In the genomic region with DNA sequence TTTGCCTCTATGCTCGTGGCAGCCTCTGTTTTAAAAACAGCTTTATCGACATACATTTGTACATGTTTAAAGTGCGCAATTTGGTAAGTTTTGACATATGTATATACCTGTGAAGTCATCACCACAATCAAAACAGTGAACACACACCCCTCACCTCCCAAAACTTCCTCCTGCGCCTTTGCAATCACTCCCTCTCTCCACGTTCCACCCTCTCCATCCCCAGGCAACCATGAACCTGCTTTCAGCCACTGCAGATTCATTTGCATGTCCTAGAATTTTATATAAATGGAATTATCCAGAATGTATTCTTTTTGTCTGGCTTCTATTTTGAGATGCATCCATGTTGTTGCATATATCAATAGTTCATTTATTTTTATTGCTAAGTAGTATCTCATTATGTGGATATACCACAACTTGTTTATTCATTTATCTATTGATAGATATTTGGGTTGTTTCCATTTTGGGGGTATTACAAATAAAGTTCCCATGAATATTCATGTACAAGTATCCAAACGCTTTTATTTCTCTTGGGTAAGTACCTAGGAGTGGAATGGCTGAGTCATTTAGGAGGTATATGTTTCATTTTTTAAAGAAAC, we compare ENCODE assay signal across 31 cellular contexts. TPM values are rescaled to one million over a fixed set of nuclear protein-coding genes. Genes with fewer than 3 reads are reported as not detected.
"Had no signal": no experiment of that assay in that cellular context is flagged by ENCODE, and none has a peak within 500 bp of the region (broad histone marks: within the 10 kb centered on the region; RNA-seq: fewer than 3 reads in every experiment).

No MANE protein-coding gene starts in this region.

- H3K27ac Mint-ChIP-seq: naive thymus-derived CD8-positive, alpha-beta T cell; nephron; stimulated activated effector memory CD8-positive, alpha-beta T cell treated with anti-CD3 and anti-CD28 coated beads, Interleukin-12 subunit alpha, Interleukin-12 subunit beta, amount 100 ng/mL, for 72 hours; stimulated activated naive CD8-positive, alpha-beta T cell treated with anti-CD3 and anti-CD28 coated beads, Interleukin-15, Interleukin-2, amounts not matched to agents 100 ng/mL and 50 ng/mL, for 24 hours had no signal

- ATAC-seq: left lung; lower lobe of right lung; naive thymus-derived CD8-positive, alpha-beta T cell; right cardiac atrium; stimulated activated effector memory CD8-positive, alpha-beta T cell treated with anti-CD3 and anti-CD28 coated beads, Interleukin-12 subunit alpha, Interleukin-12 subunit beta, amount 100 ng/mL, for 72 hours; upper lobe of right lung had no signal

- DNase-seq: hippocampal formation; kidney; left colon; left lung; lower lobe of right lung; mammary epithelial cell; mesenchymal stem cell; naive thymus-derived CD8-positive, alpha-beta T cell; nucleus accumbens; pancreas; retina; right cardiac atrium; sigmoid colon; small intestine; spleen; stimulated activated CD4-positive, alpha-beta T cell treated with anti-CD3 and anti-CD28 coated beads, Interleukin-4, amount 100 ng/mL, for 24 hours; stimulated activated naive CD4-positive, alpha-beta T cell; tibial artery; trophoblast cell; upper lobe of right lung had no signal

- H3K36me3 ChIP-seq: left lung, lower lobe of right lung, pancreas, prostate gland, sigmoid colon, spleen, suprapubic skin, thoracic aorta, tibial artery, upper lobe of right lung had no signal

- H3K9me3 ChIP-seq: left lung, lower lobe of right lung, pancreas, prostate gland, sigmoid colon, spleen, suprapubic skin, thoracic aorta, tibial artery, upper lobe of right lung had no signal

- H3K4me3 ChIP-seq: left lung, lower lobe of right lung, pancreas, prostate gland, sigmoid colon, spleen, suprapubic skin, thoracic aorta, tibial artery, upper lobe of right lung had no signal

- FAIRE-seq: islet of Langerhans, kidney, pancreas, small intestine, urothelium cell line had no signal

- H3K27ac ChIP-seq: left lung, lower lobe of right lung, pancreas, prostate gland, sigmoid colon, spleen, suprapubic skin, thoracic aorta, tibial artery, upper lobe of right lung had no signal

- H3K4me1 ChIP-seq: left lung, lower lobe of right lung, pancreas, prostate gland, sigmoid colon, spleen, suprapubic skin, tibial artery, upper lobe of right lung had no signal

- H3K27me3 ChIP-seq: pancreas had no signal

- H3K36me3 Mint-ChIP-seq: naive thymus-derived CD8-positive, alpha-beta T cell; stimulated activated effector memory CD8-positive, alpha-beta T cell treated with anti-CD3 and anti-CD28 coated beads, Interleukin-12 subunit alpha, Interleukin-12 subunit beta, amount 100 ng/mL, for 72 hours had no signal

- H3K4me3 Mint-ChIP-seq: naive thymus-derived CD8-positive, alpha-beta T cell; nephron; neural crest cell; stimulated activated effector memory CD8-positive, alpha-beta T cell treated with anti-CD3 and anti-CD28 coated beads, Interleukin-12 subunit alpha, Interleukin-12 subunit beta, amount 100 ng/mL, for 72 hours; stimulated activated naive CD8-positive, alpha-beta T cell treated with anti-CD3 and anti-CD28 coated beads, Interleukin-15, Interleukin-2, amounts not matched to agents 100 ng/mL and 50 ng/mL, for 24 hours had no signal

RNA-seq across cellular contexts. Expression of gene CHGA, which starts 15.5 kb away (rescaled TPM):
- total RNA-seq: liver; naive thymus-derived CD8-positive, alpha-beta T cell; osteoblast; right cardiac atrium; spleen; thoracic aorta; upper lobe of right lung had no signal
- polyA plus RNA-seq: mammary epithelial cell had no signal
